ENCODE assay signal across 8 cellular contexts in the genomic region with DNA sequence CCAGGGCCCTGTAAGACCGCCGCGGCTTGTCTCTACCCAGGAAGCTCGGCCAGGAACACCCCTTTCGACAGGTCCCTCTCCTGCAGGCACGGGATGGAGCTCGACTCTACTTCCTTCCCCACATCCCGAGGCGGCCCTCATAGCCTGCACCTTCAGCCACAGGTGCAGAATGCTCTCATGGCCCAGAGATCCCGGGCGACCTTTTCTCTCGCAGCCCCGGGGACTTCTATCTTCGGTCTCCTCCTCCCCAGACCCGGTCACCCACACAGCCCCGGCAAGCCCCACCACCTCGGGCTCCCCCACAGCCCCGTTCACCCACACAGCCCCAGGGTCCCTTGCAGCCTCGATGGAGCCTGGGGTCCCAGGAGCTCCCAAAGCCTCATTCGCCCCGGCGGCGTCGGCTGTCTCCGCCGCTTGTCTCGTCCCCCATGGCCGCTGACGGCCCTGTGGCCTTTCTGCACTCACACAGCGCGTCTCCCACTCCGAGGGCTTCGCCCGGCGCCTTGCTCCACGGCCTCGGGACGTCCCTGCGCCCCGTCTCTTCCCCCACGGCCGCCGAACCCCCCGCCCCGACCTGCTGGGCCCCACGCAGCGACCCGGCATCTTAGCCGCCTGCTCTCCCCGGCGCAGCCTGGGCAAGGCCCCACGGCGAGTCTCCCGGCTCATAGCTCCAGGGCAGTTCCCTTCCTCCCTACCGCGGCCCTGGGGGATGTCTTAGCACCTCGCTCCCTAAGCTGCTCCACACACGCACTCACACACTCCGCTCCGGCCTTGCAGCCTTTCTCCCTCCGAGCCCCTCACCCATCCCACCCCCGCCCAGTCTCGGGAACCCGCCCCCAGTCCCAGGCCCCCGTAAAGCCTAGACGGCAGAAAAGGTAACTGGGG. TPM values are rescaled to one million over a fixed set of nuclear protein-coding genes. Genes with fewer than 3 reads are reported as not detected.
DNase-seq lines count a peak whose midpoint lies in the region; TF ChIP-seq lines count a peak whose summit lies in the region.

No MANE protein-coding gene starts in this region.

- H3T11ph ChIP-seq in H9 (ENCODE audit: low read length): no peak overlapping the region

- CTCF ChIA-PET in Calu3 (lab: Charles Lee): interaction anchor here (1.2 kb wide), 1 partner anchor 167 kb away, joined by 7 read pairs; no protein-coding TSS in a partner anchor
- CTCF ChIA-PET in OCI-LY7 (lab: Charles Lee; ENCODE audit: unreplicated experiment): no interaction called here

- DNase-seq in Calu3 (peak; percentile 23), H9 (peak; percentile 52), OCI-LY7 (ENCODE audit: low spot score) (peak; percentile 53), brain microvascular endothelial cell (no peak), iris pigment epithelial cell (ENCODE audit: low read depth) (peak; percentile 62), middle frontal gyrus (ENCODE audit: extremely low spot score, low spot score) (no peak), DMS79 (lab: John Stamatoyannopoulos, UW) (no peak)
- peak; percentile 38 for DNase-seq in stimulated activated CD4-positive, alpha-beta T cell treated with anti-CD3 and anti-CD28 coated beads, Interleukin-1b, Interleukin-23, amount 100 ng/mL, for 48 hours

- in situ Hi-C loops in brain microvascular endothelial cell (cut with HindIII; ENCODE audit: low pct_ligation_motif_present, low sequenced_read_pairs): no loop called here

- H3K4me1 ChIP-seq in H9 (ENCODE audit: insufficient read depth, low read length) (no peaks in the 10 kb centered on the region), OCI-LY7 (ENCODE audit: insufficient read depth, low read length, poor library complexity, severe bottlenecking) (peaks cover 20% of the 10 kb centered on the region)

- H3K27ac ChIP-seq in H9 (ENCODE audit: insufficient read length, low read depth, low read length) (no peak overlapping the region), OCI-LY7 (ENCODE audit: low read depth, low read length, poor library complexity, severe bottlenecking) (peak overlapping the region; percentile 84), brain microvascular endothelial cell (peak overlapping the region; percentile 66)

- H3K9me3 Mint-ChIP-seq in Calu3 (ENCODE audit: low read depth, unreplicated experiment): no peaks in the 10 kb centered on the region
- H3K9me3 Mint-ChIP-seq in H9: no peaks in the 10 kb centered on the region

- H3K79me2 ChIP-seq in H9 (ENCODE audit: insufficient read depth, low read length) (peaks cover 2% of the 10 kb centered on the region; the same call in 1 of the 2 replicates), OCI-LY7 (ENCODE audit: insufficient read depth, low read depth, low read length) (peaks cover 27% of the 10 kb centered on the region; the same call in 1 of the 2 replicates)

- no peak overlapping the region for H2BK5ac ChIP-seq in H9 (ENCODE audit: insufficient read length, low read length)

- peaks cover 18% of the 10 kb centered on the region for H3K23me2 ChIP-seq in H9 (ENCODE audit: insufficient read length, low read depth, low read length, poor library complexity, severe bottlenecking)

- H2BK20ac ChIP-seq in H9 (ENCODE audit: low read depth, low read length, poor library complexity, severe bottlenecking): no peak overlapping the region

- H3K36me3 Mint-ChIP-seq in Calu3 (ENCODE audit: insufficient read depth, unreplicated experiment) (peaks cover 52% of the 10 kb centered on the region), H9 (ENCODE audit: insufficient read depth in 1 of 3, low read depth in 3 of 3) (peaks cover 4 to 26% (median 25%) of the 10 kb centered on the region in 3 experiments; a peak in 6 of 7 replicates)

- BruUV-seq in Calu3 (replicated peaks; lab: Mats Ljungman, UMichigan): no TSS peak
- no TSS peak for BruUV-seq in OCI-LY7 (replicated peaks; lab: Mats Ljungman, UMichigan)

- peaks cover 28% of the 10 kb centered on the region for H3K4me1 Mint-ChIP-seq in Calu3 (ENCODE audit: low read depth, unreplicated experiment)
- peaks cover 15 to 20% of the 10 kb centered on the region in 2 experiments for H3K4me1 Mint-ChIP-seq in H9

- no peak overlapping the region for H2BK120ac ChIP-seq in H9 (ENCODE audit: low read depth, low read length, poor library complexity, severe bottlenecking)

- intact Hi-C loops in Calu3 (cut with micrococcal nuclease; ENCODE audit: unreplicated experiment) (no loop called here), OCI-LY7 (cut with micrococcal nuclease; ENCODE audit: unreplicated experiment) (loop anchor here (1.0 kb wide), 1 partner anchor 11 kb away; a partner anchor contains a TSS)

- H4K20me1 ChIP-seq in H9 (ENCODE audit: control insufficient read depth, insufficient read depth, insufficient read length) (no peaks in the 10 kb centered on the region), OCI-LY7 (ENCODE audit: insufficient read depth, low read length) (peaks cover 18% of the 10 kb centered on the region; the same call in 1 of the 2 replicates)

- no peak overlapping the region for H3K4ac ChIP-seq in H9 (ENCODE audit: low read depth, low read length)

- H4K91ac ChIP-seq in H9 (ENCODE audit: insufficient read length, low read depth, low read length): no peak overlapping the region

- no peak overlapping the region for H2BK15ac ChIP-seq in H9 (ENCODE audit: low read depth, low read length)

- H3K27ac Mint-ChIP-seq in Calu3 (ENCODE audit: unreplicated experiment): peak overlapping the region; percentile 94
- H3K27ac Mint-ChIP-seq in H9: peak overlapping the region in 2 of 3 experiments; percentile 89 to 100; a peak in 3 of 7 replicates

- H4K8ac ChIP-seq in H9 (replicated peaks; ENCODE audit: insufficient read length, low read depth, low read length): no peak overlapping the region

- no peak overlapping the region for H2AK5ac ChIP-seq in H9 (ENCODE audit: insufficient read length, low read length)

- no peaks in the 10 kb centered on the region for H3K27me3 Mint-ChIP-seq in Calu3 (ENCODE audit: unreplicated experiment)
- no peaks in the 10 kb centered on the region; the same call in 1 of the 2 replicates for H3K27me3 Mint-ChIP-seq in H9 (ENCODE audit: low read depth)

- no peak overlapping the region for H4K5ac ChIP-seq in H9 (ENCODE audit: insufficient read length, low read depth, low read length)

- H3K56ac ChIP-seq in H9 (ENCODE audit: insufficient read length, low read depth, low read length): no peak overlapping the region

- H3K4me3 Mint-ChIP-seq in Calu3 (ENCODE audit: low read depth, unreplicated experiment) (peak overlapping the region; percentile 94), H9 (peak overlapping the region; percentile 91 to 94)

- H3K18ac ChIP-seq in H9 (ENCODE audit: insufficient read length, low read depth, low read length): peak overlapping the region; percentile 18

- TF ChIP-seq CTCF in Calu3 (IDR thresholded peaks at IDR 0.05; ENCODE audit: unreplicated experiment): no peak
- no peak for TF ChIP-seq CTCF in H9 (conservative IDR thresholded peaks at IDR 0.05)
- no peak for TF ChIP-seq CTCF in OCI-LY7 (conservative IDR thresholded peaks at IDR 0.05; ENCODE audit: low read length)
- no peak for TF ChIP-seq CTCF in brain microvascular endothelial cell (IDR thresholded peaks at IDR 0.05; ENCODE audit: low read depth, low read length, missing control alignments)

- H3K4me2 ChIP-seq in H9 (ENCODE audit: insufficient read depth, insufficient read length, low read length) (peak overlapping the region; percentile 99), OCI-LY7 (ENCODE audit: low read length) (peak overlapping the region; percentile 84)

- no peaks in the 10 kb centered on the region for H3K79me1 ChIP-seq in H9 (ENCODE audit: insufficient read depth, low read depth, low read length, poor library complexity, severe bottlenecking)

- H3K4me3 ChIP-seq in OCI-LY7 (ENCODE audit: low read depth, low read length, poor library complexity, severe bottlenecking) (peak overlapping the region; percentile 89), brain microvascular endothelial cell (ENCODE audit: low read depth, low read length) (peak overlapping the region; percentile 89)

- no CpG with 5 or more reads among the region's 66 CpGs for WGBS in H9 (ENCODE audit: extremely low coverage, insufficient read length, low lambda C conversion rate)

- POLR2A ChIA-PET in OCI-LY7 (lab: Charles Lee): interaction anchor here (1.3 kb wide), 1 partner anchor 21 kb away, joined by 4 read pairs; no protein-coding TSS in a partner anchor

- H3K36me3 ChIP-seq in OCI-LY7 (ENCODE audit: insufficient read depth, low read length) (peaks cover 36% of the 10 kb centered on the region), brain microvascular endothelial cell (replicated peaks) (peaks cover 3% of the 10 kb centered on the region)

- H3K9me3 ChIP-seq in H9 (ENCODE audit: control insufficient read depth, low read depth, low read length) (no peaks in the 10 kb centered on the region), OCI-LY7 (ENCODE audit: low read length) (no peaks in the 10 kb centered on the region)

- peak overlapping the region; percentile 57 for H3K9ac ChIP-seq in H9 (ENCODE audit: extremely low read depth, insufficient read length, low read length)

- H2AFZ ChIP-seq in H9 (ENCODE audit: low read length) (no peak overlapping the region), OCI-LY7 (ENCODE audit: low read length) (peak overlapping the region; percentile 91; the same call in 1 of the 2 replicates)

- no peaks in the 10 kb centered on the region for H3K9me2 ChIP-seq in OCI-LY7 (ENCODE audit: insufficient read depth, low read length)

- peak overlapping the region; percentile 45 for H3K14ac ChIP-seq in H9 (ENCODE audit: insufficient read depth, low read length)

- no peaks in the 10 kb centered on the region for H3K27me3 ChIP-seq in H9 (ENCODE audit: insufficient read depth, low read length)
- H3K27me3 ChIP-seq in brain microvascular endothelial cell (replicated peaks): no peaks in the 10 kb centered on the region

- H2BK12ac ChIP-seq in H9 (ENCODE audit: insufficient read length, low read depth, low read length): no peak overlapping the region

- no peak overlapping the region for H3K23ac ChIP-seq in H9 (ENCODE audit: insufficient read length, low read depth, low read length)

RNA-seq across cellular contexts. Expression of a gene that starts 0.6 kb away (rescaled TPM):
- 19.8 and 25.9 TPM in 2 replicates for total RNA-seq in Calu3 (2022)
- 37.2 and 37.4 TPM in 2 replicates for total RNA-seq in H9 (2021)
- total RNA-seq in OCI-LY7 (2014; rRNA removed; shearing (Covaris generic)): 18.9 and 20.8 TPM in 2 replicates
- 26.0 and 29.8 TPM in 2 replicates for total RNA-seq in OCI-LY7 (2022)

RNA-seq across cellular contexts. Expression of a gene that starts 1.0 kb away (rescaled TPM):
- 95.2 and 105 TPM in 2 replicates for total RNA-seq in Calu3 (2022)
- total RNA-seq in H9 (2021): 170 and 188 TPM in 2 replicates
- total RNA-seq in OCI-LY7 (2014; rRNA removed; shearing (Covaris generic)): 52.8 and 63.7 TPM in 2 replicates
- total RNA-seq in OCI-LY7 (2022): 63.5 and 81.4 TPM in 2 replicates

RNA-seq across cellular contexts. Expression of a gene that starts 11.5 kb away (rescaled TPM):
- total RNA-seq in Calu3 (2022) (15.1 and 19.9 TPM in 2 replicates), H9 (2021) (9.1 and 11.8 TPM in 2 replicates), OCI-LY7 (2022) (21.7 and 25.2 TPM in 2 replicates)
- 11.6 and 14.6 TPM in 2 replicates for total RNA-seq in OCI-LY7 (2014; rRNA removed; shearing (Covaris generic))

RNA-seq across cellular contexts. Expression of a gene that starts 11.7 kb away (rescaled TPM):
- 1.8 and 3.1 TPM in 2 replicates for total RNA-seq in Calu3 (2022)
- 0.70 and 1.1 TPM in 2 replicates for total RNA-seq in H9 (2021)
- 1.3 and 2.4 TPM in 2 replicates for total RNA-seq in OCI-LY7 (2014; rRNA removed; shearing (Covaris generic))
- 5.2 and 5.6 TPM in 2 replicates for total RNA-seq in OCI-LY7 (2022)

Comparison
In these comparisons a context has a peak if more than half of its experiments do, and no peak if none do; other contexts are left out.
1. DNase-seq: peak in Calu3 (single experiment), H9 (single experiment), OCI-LY7 (single experiment), iris pigment epithelial cell (single experiment) and stimulated activated CD4-positive, alpha-beta T cell treated with anti-CD3 and anti-CD28 coated beads, Interleukin-1b, Interleukin-23, amount 100 ng/mL, for 48 hours (single experiment); none in brain microvascular endothelial cell (single experiment), middle frontal gyrus (single experiment) and DMS79 (single experiment).